In the genomic region with DNA sequence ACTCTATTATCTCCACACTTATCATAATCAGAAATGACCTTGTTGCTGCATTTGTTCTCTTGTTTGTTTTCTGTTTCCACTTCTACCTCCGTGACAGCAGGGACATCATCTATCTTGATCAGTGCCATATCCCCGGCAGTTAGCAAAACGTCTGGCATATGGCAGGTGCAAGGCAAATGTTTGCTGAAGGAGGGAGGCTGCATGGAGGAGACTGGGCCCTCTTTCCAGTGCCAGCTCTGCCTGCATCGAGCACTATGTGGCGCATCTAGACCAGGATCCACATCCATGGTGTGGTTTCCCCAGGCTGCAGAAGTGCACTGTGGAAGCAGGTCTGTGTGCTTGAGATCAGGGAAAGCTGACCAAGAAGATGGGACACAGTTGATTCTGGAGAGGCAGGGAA, we compare ENCODE assay signal across 15 cellular contexts.
DNase-seq lines count a peak whose midpoint lies in the region; ATAC-seq, FAIRE-seq and TF ChIP-seq lines count a peak whose summit lies in the region.
"Had no signal": no experiment of that assay in that cellular context is flagged by ENCODE, and none has a peak within 500 bp of the region (broad histone marks: within the 10 kb centered on the region; RNA-seq: fewer than 3 reads in every experiment).

No MANE protein-coding gene starts in this region.

- no peak overlapping the region for H3K4me2 ChIP-seq in trophoblast cell (ENCODE audit: low read length)
- H3K4me2 ChIP-seq in mesenchymal stem cell (ENCODE audit: low read length, poor library complexity, severe bottlenecking) = no peak overlapping the region
- H3K4me2 ChIP-seq: hepatocyte had no signal

- H3K4ac ChIP-seq in trophoblast cell (ENCODE audit: low read depth, low read length) (peak overlapping the region; percentile 13), mesenchymal stem cell (ENCODE audit: low read depth in 1 of 2, low read length in 2 of 2) (no peak overlapping the region)

- H3K4me3 ChIP-seq in trophoblast cell (ENCODE audit: low read depth, low read length) (no peak overlapping the region), lower leg skin (ENCODE audit: low read depth, poor library complexity, severe bottlenecking) (no peak overlapping the region), mesenchymal stem cell (ENCODE audit: insufficient read depth in 1 of 2, low read depth in 1 of 2, low read length in 2 of 2) (no peak overlapping the region)
- H3K4me3 ChIP-seq: ascending aorta, hepatocyte, lower lobe of right lung had no signal

- no peak overlapping the region for H2BK15ac ChIP-seq in mesenchymal stem cell (ENCODE audit: low read depth, poor library complexity, severe bottlenecking)

- H3K79me1 ChIP-seq in trophoblast cell (ENCODE audit: low read length) (peaks cover 39% of the 10 kb centered on the region), mesenchymal stem cell (replicated peaks; ENCODE audit: low read length, poor library complexity, severe bottlenecking) (peaks cover 20% of the 10 kb centered on the region)

- H3K4me1 ChIP-seq in trophoblast cell (ENCODE audit: control insufficient read depth in 1 of 2, insufficient read depth in 2 of 2, low read length in 2 of 2) = peaks cover 38 to 50% of the 10 kb centered on the region in 2 experiments
- peaks cover 7% of the 10 kb centered on the region for H3K4me1 ChIP-seq in mesenchymal stem cell (ENCODE audit: control insufficient read depth, insufficient read depth, low read depth, low read length)
- H3K4me1 ChIP-seq: lower lobe of right lung had no signal

- H4K91ac ChIP-seq in trophoblast cell (ENCODE audit: low read depth, low read length) (peak overlapping the region; percentile 46), mesenchymal stem cell (ENCODE audit: low read length) (no peak overlapping the region)

- no CpG with 5 or more reads among the region's 5 CpGs for WGBS in trophoblast cell (ENCODE audit: extremely low coverage, insufficient coverage, insufficient read length)
- 81 to 86% methylated on average over 5 of the region's 5 CpGs for WGBS in lower leg skin, 2 donors
- 86% methylated on average over 5 of the region's 5 CpGs for WGBS in mesenchymal stem cell

- DNase-seq in GM12892 (ENCODE audit: insufficient read length) (no peak), NCI-H2171 treated with DMSO at 0.1 percent for 48 hours (lab: John Stamatoyannopoulos, UW) (peak; percentile 56), trophoblast cell (no peak), lower leg skin (ENCODE audit: low spot score in 2 of 2) (no peak), COLO829 (ENCODE audit: low spot score) (no peak), mesenchymal stem cell (no peak)
- DNase-seq: activated B cell treated with CpG ODN at 0.5 μM for 24 hours; activated T-cell treated with anti-CD3 and anti-CD28 coated beads, Interleukin-2, amount 50 U/mL, for 48 hours; Calu3; lower lobe of right lung; Right ventricle myocardium superior had no signal

- H3K18ac ChIP-seq in trophoblast cell (ENCODE audit: low read length) (peak overlapping the region; percentile 28), mesenchymal stem cell (ENCODE audit: low read depth in 1 of 2, low read length in 2 of 2) (no peak overlapping the region)

- H2BK5ac ChIP-seq in trophoblast cell (ENCODE audit: low read depth, low read length, poor library complexity) (no peak overlapping the region), mesenchymal stem cell (ENCODE audit: low read depth, low read length, poor library complexity, severe bottlenecking) (no peak overlapping the region)

- H3K9ac ChIP-seq in trophoblast cell (ENCODE audit: low read length) = no peak overlapping the region
- H3K9ac ChIP-seq in mesenchymal stem cell (ENCODE audit: low read length) = no peak overlapping the region

- ATAC-seq in SK-N-SH treated with all-trans-retinoic acid at 6 μM for 48 hours (peak; percentile 35; the same call in 2 of the 3 replicates), GM21717 (IDR thresholded peaks at IDR 0.05; ENCODE audit: unreplicated experiment) (no peak)
- ATAC-seq: lower lobe of right lung had no signal

- no peak overlapping the region for H3K23ac ChIP-seq in trophoblast cell (ENCODE audit: low read length)
- no peak overlapping the region for H3K23ac ChIP-seq in mesenchymal stem cell (ENCODE audit: low read length in 2 of 2)

- peak overlapping the region; percentile 31 for H2AK5ac ChIP-seq in trophoblast cell (ENCODE audit: low read length)
- H2AK5ac ChIP-seq in mesenchymal stem cell (ENCODE audit: low read length, severe bottlenecking) = no peak overlapping the region

- FAIRE-seq in GM12892 (lab: Jason Lieb, UNC) = peak; percentile 44

- intact Hi-C loops in lower leg skin (cut with DNase I; ENCODE audit: low total_unique reads) = no loop called here

- H3K36me3 ChIP-seq in trophoblast cell (ENCODE audit: control insufficient read depth in 1 of 2, insufficient read depth in 2 of 2, low read length in 2 of 2) = peaks cover 0 to 3% of the 10 kb centered on the region in 2 experiments
- H3K36me3 ChIP-seq in mesenchymal stem cell (ENCODE audit: control insufficient read depth in 1 of 2, insufficient read depth in 2 of 2, low read depth in 1 of 2, low read length in 2 of 2) = peaks cover 0 to 3% of the 10 kb centered on the region in 2 experiments
- H3K36me3 ChIP-seq: ascending aorta, lower lobe of right lung had no signal

- H3K27ac ChIP-seq in trophoblast cell (ENCODE audit: low read depth, low read length) = no peak overlapping the region
- no peak overlapping the region for H3K27ac ChIP-seq in mesenchymal stem cell (ENCODE audit: low read length, poor library complexity, severe bottlenecking)
- H3K27ac ChIP-seq: ascending aorta, hepatocyte, lower lobe of right lung had no signal

- H3K9me3 ChIP-seq in trophoblast cell (ENCODE audit: insufficient read depth, low read depth, low read length) (no peaks in the 10 kb centered on the region), mesenchymal stem cell (ENCODE audit: control insufficient read depth, low read length) (no peaks in the 10 kb centered on the region)
- H3K9me3 ChIP-seq: ascending aorta, lower lobe of right lung had no signal

- H2BK12ac ChIP-seq in trophoblast cell (ENCODE audit: low read length) = peak overlapping the region; percentile 73
- H2BK12ac ChIP-seq in mesenchymal stem cell (ENCODE audit: low read length in 2 of 2) = no peak overlapping the region

- no peak for TF ChIP-seq POLR2A in GM12892 (IDR thresholded peaks at IDR 0.05; ENCODE audit: low read depth, low read length)
- TF ChIP-seq POLR2A in lower leg skin (IDR thresholded peaks at IDR 0.05) = no peak

- H3K14ac ChIP-seq in trophoblast cell (ENCODE audit: low read length) (peak overlapping the region; percentile 18), mesenchymal stem cell (ENCODE audit: low read length in 2 of 2) (no peak overlapping the region)

- no peak for TF ChIP-seq CTCF in lower leg skin (IDR thresholded peaks at IDR 0.05)

- peaks cover 3% of the 10 kb centered on the region for H3K79me2 ChIP-seq in trophoblast cell (ENCODE audit: control insufficient read depth, insufficient read depth, low read length, poor library complexity)
- H3K79me2 ChIP-seq: hepatocyte had no signal

- no peaks in the 10 kb centered on the region for H3K27me3 ChIP-seq in trophoblast cell (ENCODE audit: insufficient read depth, low read length)
- no peaks in the 10 kb centered on the region for H3K27me3 ChIP-seq in mesenchymal stem cell (ENCODE audit: control insufficient read depth in 1 of 2, insufficient read depth in 1 of 2, low read length in 2 of 2)
- H3K27me3 ChIP-seq: ascending aorta, hepatocyte had no signal

- no peak overlapping the region for H2AFZ ChIP-seq in trophoblast cell (ENCODE audit: insufficient read depth, low read length, poor library complexity)
- H2AFZ ChIP-seq in mesenchymal stem cell (ENCODE audit: low read depth, low read length) = no peak overlapping the region
- H2AFZ ChIP-seq: hepatocyte had no signal

- no peak overlapping the region for H4K12ac ChIP-seq in trophoblast cell (ENCODE audit: low read depth, low read length)

- H2BK120ac ChIP-seq in trophoblast cell (ENCODE audit: insufficient read depth, low read length, poor library complexity) (peak overlapping the region; percentile 25), mesenchymal stem cell (ENCODE audit: low read depth, low read length) (no peak overlapping the region)

- no peak overlapping the region for H4K8ac ChIP-seq in trophoblast cell (ENCODE audit: low read depth, low read length)
- no peak overlapping the region for H4K8ac ChIP-seq in mesenchymal stem cell (ENCODE audit: low read length)

TF ChIP-seq in SK-N-SH treated with all-trans-retinoic acid at 6 μM for 48 hours, 23 proteins besides CTCF, POLR2A, EP300 and RAD21:
- TF ChIP-seq, protein P1, sequence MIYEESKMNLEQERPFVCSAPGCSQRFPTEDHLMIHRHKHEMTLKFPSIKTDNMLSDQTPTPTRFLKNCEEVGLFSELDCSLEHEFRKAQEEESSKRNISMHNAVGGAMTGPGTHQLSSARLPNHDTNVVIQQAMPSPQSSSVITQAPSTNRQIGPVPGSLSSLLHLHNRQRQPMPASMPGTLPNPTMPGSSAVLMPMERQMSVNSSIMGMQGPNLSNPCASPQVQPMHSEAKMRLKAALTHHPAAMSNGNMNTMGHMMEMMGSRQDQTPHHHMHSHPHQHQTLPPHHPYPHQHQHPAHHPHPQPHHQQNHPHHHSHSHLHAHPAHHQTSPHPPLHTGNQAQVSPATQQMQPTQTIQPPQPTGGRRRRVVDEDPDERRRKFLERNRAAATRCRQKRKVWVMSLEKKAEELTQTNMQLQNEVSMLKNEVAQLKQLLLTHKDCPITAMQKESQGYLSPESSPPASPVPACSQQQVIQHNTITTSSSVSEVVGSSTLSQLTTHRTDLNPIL (CRISPR knock-in tag; IDR thresholded peaks at IDR 0.05; ENCODE audit: low read depth) = no peak
- no peak for TF ChIP-seq ZFP30 (CRISPR knock-in tag; IDR thresholded peaks at IDR 0.05)
- no peak for TF ChIP-seq ESRRG (CRISPR knock-in tag; IDR thresholded peaks at IDR 0.05)
- TF ChIP-seq ZFP3 (CRISPR knock-in tag; IDR thresholded peaks at IDR 0.05) = no peak
- no peak for TF ChIP-seq BACH2 (CRISPR knock-in tag; IDR thresholded peaks at IDR 0.05; ENCODE audit: borderline replicate concordance)
- no peak for TF ChIP-seq SNAI2 (CRISPR knock-in tag; IDR thresholded peaks at IDR 0.05)
- TF ChIP-seq CSDC2 (CRISPR knock-in tag; IDR thresholded peaks at IDR 0.05) = no peak
